In the genomic region with DNA sequence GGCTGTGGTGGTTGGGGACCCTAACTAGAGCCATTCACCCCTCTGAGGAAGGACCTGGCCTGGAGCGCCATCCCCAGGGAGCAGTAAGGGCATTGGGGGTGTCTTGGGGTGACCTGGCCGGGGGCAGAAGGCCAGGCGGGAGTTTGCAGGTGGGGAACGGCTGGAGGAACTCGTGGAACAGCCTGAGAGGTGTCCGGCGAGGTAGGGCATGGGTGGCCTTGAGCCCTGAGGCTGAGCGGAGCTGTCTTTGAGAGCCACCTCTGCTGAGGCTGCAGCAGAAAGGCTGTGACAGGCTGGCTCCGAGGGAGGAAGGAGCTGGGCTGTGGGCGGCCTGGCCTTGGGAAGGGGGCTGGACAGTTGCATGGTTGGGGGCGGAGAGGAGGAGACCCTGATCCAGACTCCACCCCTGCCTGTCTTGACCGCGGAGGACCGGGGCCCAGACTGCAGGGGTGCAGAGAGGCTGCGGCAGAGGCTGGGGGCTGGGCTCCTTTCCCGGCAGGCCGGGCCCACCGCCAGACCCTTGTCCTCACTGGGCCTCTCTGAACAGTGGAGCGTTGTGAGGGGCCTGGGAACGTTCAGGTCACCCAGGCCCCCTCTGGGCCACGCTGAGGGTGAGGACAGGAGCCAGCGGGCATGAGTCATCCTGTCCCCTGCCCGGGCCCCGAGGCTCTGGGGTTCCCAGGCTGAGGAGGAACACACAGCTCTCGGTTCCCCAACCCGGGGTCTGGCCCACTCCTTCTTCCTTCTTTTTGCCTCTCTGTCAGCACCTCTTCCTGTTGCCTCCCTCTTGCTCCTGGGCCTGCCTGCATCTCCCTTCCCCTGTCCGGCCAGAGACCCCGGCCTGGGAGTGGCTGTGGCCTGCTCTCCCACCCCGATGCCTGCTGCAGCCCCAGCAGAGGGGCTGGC, we compare ENCODE assay signal across 1 cellular context.
TF ChIP-seq lines count a peak whose summit lies in the region.

No MANE protein-coding gene starts in this region.

TF ChIP-seq in SK-N-SH, 30 proteins besides CTCF, POLR2A, EP300 and RAD21:
- TF ChIP-seq, protein P1, sequence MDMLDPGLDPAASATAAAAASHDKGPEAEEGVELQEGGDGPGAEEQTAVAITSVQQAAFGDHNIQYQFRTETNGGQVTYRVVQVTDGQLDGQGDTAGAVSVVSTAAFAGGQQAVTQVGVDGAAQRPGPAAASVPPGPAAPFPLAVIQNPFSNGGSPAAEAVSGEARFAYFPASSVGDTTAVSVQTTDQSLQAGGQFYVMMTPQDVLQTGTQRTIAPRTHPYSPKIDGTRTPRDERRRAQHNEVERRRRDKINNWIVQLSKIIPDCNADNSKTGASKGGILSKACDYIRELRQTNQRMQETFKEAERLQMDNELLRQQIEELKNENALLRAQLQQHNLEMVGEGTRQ (IDR thresholded peaks at IDR 0.05; ENCODE audit: borderline replicate concordance, low read depth, low read length): no peak
- no peak for TF ChIP-seq NRF1 (IDR thresholded peaks at IDR 0.05; ENCODE audit: low read depth, low read length)
- no peak for TF ChIP-seq RXRA (IDR thresholded peaks at IDR 0.05; ENCODE audit: borderline replicate concordance, low read depth)
